8 cellular contexts compared by ENCODE assay signal in the genomic region with DNA sequence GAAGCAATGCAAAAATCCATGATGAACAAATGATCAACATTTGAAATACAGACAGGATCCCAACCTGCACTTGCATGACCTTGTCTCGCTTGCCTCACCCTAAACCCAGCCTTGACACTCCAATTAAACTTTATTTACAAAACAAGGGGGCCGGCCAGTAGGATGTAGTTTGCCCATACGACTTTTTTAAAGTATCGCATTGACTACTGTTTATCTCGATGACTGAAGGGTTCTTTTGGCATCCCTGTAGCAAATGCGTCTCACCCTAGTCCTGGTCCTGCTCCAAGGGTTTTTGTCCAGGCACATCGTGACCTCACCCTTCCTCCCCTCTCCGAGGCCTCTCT. TPM values are rescaled to one million over a fixed set of nuclear protein-coding genes. Genes with fewer than 3 reads are reported as not detected.
A peak's percentile ranks its signal among the peaks of the same experiment; 100 is the strongest.
DNase-seq lines count a peak whose midpoint lies in the region; ATAC-seq and TF ChIP-seq lines count a peak whose summit lies in the region.

No MANE protein-coding gene starts in this region.

- H2AFZ ChIP-seq in neuron (ENCODE audit: low read depth, low read length) = peak overlapping the region; percentile 83

- peaks cover 10% of the 10 kb centered on the region for H3K4me1 Mint-ChIP-seq in CD4-positive, alpha-beta T cell (ENCODE audit: low read depth)

- no peak for ATAC-seq in CD4-positive, alpha-beta T cell (ENCODE audit: poor library complexity)
- ATAC-seq in GM21576 (IDR thresholded peaks at IDR 0.05; ENCODE audit: unreplicated experiment) (no peak), GM19463 (IDR thresholded peaks at IDR 0.05; ENCODE audit: unreplicated experiment) (no peak)

- no peaks in the 10 kb centered on the region for H3K9me3 ChIP-seq in CD4-positive, alpha-beta T cell (ENCODE audit: control insufficient read depth, low read length)
- H3K9me3 ChIP-seq in effector memory CD4-positive, alpha-beta T cell (ENCODE audit: control insufficient read depth, low read length) = no peaks in the 10 kb centered on the region
- no peaks in the 10 kb centered on the region for H3K9me3 ChIP-seq in neuron (ENCODE audit: low read length)

- TF ChIP-seq POLR2A in NB4 (IDR thresholded peaks at IDR 0.05; ENCODE audit: extremely low read depth, insufficient read length) = no peak

- DNase-seq in CD4-positive, alpha-beta T cell = no peak
- DNase-seq in NB4 (ENCODE audit: low read depth) (no peak), NCI-H446 (lab: John Stamatoyannopoulos, UW) (no peak), DMS153 (lab: John Stamatoyannopoulos, UW) (no peak)
- DNase-seq in effector memory CD4-positive, alpha-beta T cell = no peak

- H3K9me3 Mint-ChIP-seq in CD4-positive, alpha-beta T cell = no peaks in the 10 kb centered on the region

- peaks cover 9% of the 10 kb centered on the region for H3K4me1 ChIP-seq in effector memory CD4-positive, alpha-beta T cell (ENCODE audit: control insufficient read depth, insufficient read depth, low read length, poor library complexity, severe bottlenecking)
- peaks cover 3% of the 10 kb centered on the region for H3K4me1 ChIP-seq in neuron (ENCODE audit: insufficient read depth, low read length)

- H3K4me3 Mint-ChIP-seq in CD4-positive, alpha-beta T cell = peak overlapping the region; percentile 93

- peaks cover 24% of the 10 kb centered on the region for H3K36me3 Mint-ChIP-seq in CD4-positive, alpha-beta T cell (ENCODE audit: low read depth)

- H3K36me3 ChIP-seq in effector memory CD4-positive, alpha-beta T cell (ENCODE audit: control insufficient read depth, insufficient read depth, low read length) = peaks cover 11% of the 10 kb centered on the region
- H3K36me3 ChIP-seq in neuron (ENCODE audit: insufficient read depth, low read length) = peaks cover 9% of the 10 kb centered on the region

- no peaks in the 10 kb centered on the region for H3K27me3 ChIP-seq in CD4-positive, alpha-beta T cell (ENCODE audit: control insufficient read depth, insufficient read depth, low read length)
- H3K27me3 ChIP-seq in effector memory CD4-positive, alpha-beta T cell (replicated peaks; ENCODE audit: control insufficient read depth, insufficient read depth, low read length, poor library complexity, severe bottlenecking) = no peaks in the 10 kb centered on the region
- no peaks in the 10 kb centered on the region for H3K27me3 ChIP-seq in neuron (ENCODE audit: insufficient read depth, low read length)

- no peak overlapping the region for H3K27ac ChIP-seq in CD4-positive, alpha-beta T cell (ENCODE audit: low read depth, low read length)
- H3K27ac ChIP-seq in effector memory CD4-positive, alpha-beta T cell (ENCODE audit: insufficient read depth, low read length, poor library complexity, severe bottlenecking) = peak overlapping the region; percentile 46

- TF ChIP-seq CTCF in CD4-positive, alpha-beta T cell (IDR thresholded peaks at IDR 0.05) = no peak
- TF ChIP-seq CTCF in NB4 (IDR thresholded peaks at IDR 0.05; ENCODE audit: low read depth, low read length) = no peak

- peak overlapping the region; percentile 44 for H3K4me3 ChIP-seq in NB4 (ENCODE audit: low read depth, low read length)
- H3K4me3 ChIP-seq in effector memory CD4-positive, alpha-beta T cell (ENCODE audit: insufficient read depth, low read depth, low read length, poor library complexity, severe bottlenecking) = peak overlapping the region; percentile 92
- H3K4me3 ChIP-seq in neuron (ENCODE audit: low read length) = peak overlapping the region; percentile 95

- CTCF ChIA-PET in CD4-positive, alpha-beta T cell (lab: Charles Lee) = interaction anchor here (2.0 kb wide), 1 partner anchor 15 kb away, joined by 14 read pairs; no protein-coding TSS in a partner anchor

- POLR2A ChIA-PET in CD4-positive, alpha-beta T cell (lab: Charles Lee) = interaction anchor here (0.8 to 2.7 kb wide), 8 partner anchors 15 to 1094 kb away, joined by 3 to 16 read pairs (median 8); partner anchors contain the start of genes NDUFA1, RNF113A, RPL39 and SLC25A43

- no peaks in the 10 kb centered on the region for H3K27me3 Mint-ChIP-seq in CD4-positive, alpha-beta T cell

- peak overlapping the region; percentile 89 for H3K27ac Mint-ChIP-seq in CD4-positive, alpha-beta T cell

- intact Hi-C loops in CD4-positive, alpha-beta T cell (cut with DNase I, micrococcal nuclease) = loop anchor here in 1 of 2 experiments (5.0 kb wide), 2 partner anchors 99 to 231 kb away; partner anchors contain the start of genes PGRMC1 and STEEP1

RNA-seq across cellular contexts. Expression of gene SLC25A5, which starts 0.4 kb away (rescaled TPM):
- 100 to 1,000 TPM; 160 to 161 TPM for total RNA-seq in CD4-positive, alpha-beta T cell

Comparison
In these comparisons a context has a peak if more than half of its experiments do, and no peak if none do; other contexts are left out.
1. H3K4me3 ChIP-seq: peak in every context shown above with its lines; median percentile 95 in neuron; 92 in effector memory CD4-positive, alpha-beta T cell; 44 in NB4.